ENCODE assay signal across 2 cellular contexts in genomic region chr2:232431705-232432590, GRCh38.
TF ChIP-seq lines count a peak whose summit lies in the region.

No MANE protein-coding gene starts in this region.

TF ChIP-seq in A549, 52 proteins besides CTCF, POLR2A, EP300 and RAD21:
- no peak for TF ChIP-seq ZNF302 (CRISPR knock-in tag; IDR thresholded peaks at IDR 0.05)
- TF ChIP-seq ZFP36 (IDR thresholded peaks at IDR 0.05; ENCODE audit: borderline replicate concordance, partially characterized antibody), result no peak
- no peak for TF ChIP-seq E2F6 (IDR thresholded peaks at IDR 0.05; ENCODE audit: borderline replicate concordance, low read depth)
- no peak for TF ChIP-seq KDM5A (IDR thresholded peaks at IDR 0.05)
- TF ChIP-seq MAZ (IDR thresholded peaks at IDR 0.05; ENCODE audit: borderline replicate concordance, low read depth, low read length), result no peak
- TF ChIP-seq USF2 (IDR thresholded peaks at IDR 0.05), result no peak
- TF ChIP-seq CHD4 (IDR thresholded peaks at IDR 0.05; ENCODE audit: borderline replicate concordance), result no peak
- no peak for TF ChIP-seq POLR2AphosphoS2 (conservative IDR thresholded peaks at IDR 0.05; ENCODE audit: low read length)
- TF ChIP-seq REST (IDR thresholded peaks at IDR 0.05), result no peak
- TF ChIP-seq RCOR1 (IDR thresholded peaks at IDR 0.05; ENCODE audit: low read depth, low read length), result no peak
- TF ChIP-seq JUN (IDR thresholded peaks at IDR 0.05), result no peak
- no peak for TF ChIP-seq CBX8 (IDR thresholded peaks at IDR 0.05)
- TF ChIP-seq HES2 (IDR thresholded peaks at IDR 0.05), result no peak
- no peak for TF ChIP-seq ZC3H11A (IDR thresholded peaks at IDR 0.05)
- no peak for TF ChIP-seq EHF (CRISPR knock-in tag; IDR thresholded peaks at IDR 0.05)
- TF ChIP-seq RFX5 (IDR thresholded peaks at IDR 0.05), result no peak
- TF ChIP-seq SREBF2 (IDR thresholded peaks at IDR 0.05), result no peak
TF ChIP-seq in A549: peak in this region for 0.

TF ChIP-seq in HepG2, 621 proteins besides CTCF, POLR2A, EP300 and RAD21:
- TF ChIP-seq RAD51 (IDR thresholded peaks at IDR 0.05; ENCODE audit: borderline replicate concordance) (peak; percentile 13; the same call in 1 of the 2 replicates), SIN3A (IDR thresholded peaks at IDR 0.05; ENCODE audit: borderline replicate concordance, low read depth, low read length) (no peak), MNT (IDR thresholded peaks at IDR 0.05) (peak; percentile 92), TRIM22 (IDR thresholded peaks at IDR 0.05) (no peak), SNAI1 (CRISPR knock-in tag; IDR thresholded peaks at IDR 0.05; ENCODE audit: borderline replicate concordance) (no peak), ZNF629 (CRISPR knock-in tag; conservative IDR thresholded peaks at IDR 0.05) (peak; percentile 57), YEATS4 (CRISPR knock-in tag; IDR thresholded peaks at IDR 0.05; ENCODE audit: borderline replicate concordance) (no peak), HNRNPH1 (optimal IDR thresholded peaks at IDR 0.05; ENCODE audit: low read depth, low read length) (no peak)
